17 cellular contexts compared by ENCODE assay signal in the genomic region with DNA sequence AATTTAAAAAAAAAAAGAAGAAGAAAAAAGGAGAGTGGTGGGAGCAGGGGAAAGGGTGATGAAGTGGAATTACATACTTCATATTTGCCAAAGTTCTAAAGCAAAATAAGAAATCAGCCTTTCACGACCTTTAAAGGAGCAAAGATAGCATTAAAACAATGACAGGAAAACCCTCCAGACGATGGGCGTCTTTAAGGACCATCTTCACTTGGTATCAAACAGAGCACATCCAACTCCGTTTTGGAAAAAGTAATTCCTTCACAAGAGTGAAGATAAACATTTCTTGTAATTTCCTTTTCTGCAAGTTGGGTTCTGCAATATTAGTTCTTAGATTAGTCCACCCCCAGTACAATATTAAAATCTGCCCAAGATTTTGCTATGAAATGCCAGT. TPM values are rescaled to one million over a fixed set of nuclear protein-coding genes. Genes with fewer than 3 reads are reported as not detected.
DNase-seq lines count a peak whose midpoint lies in the region; ATAC-seq and TF ChIP-seq lines count a peak whose summit lies in the region.
"Had no signal": no experiment of that assay in that cellular context is flagged by ENCODE, and none has a peak within 500 bp of the region (broad histone marks: within the 10 kb centered on the region; RNA-seq: fewer than 3 reads in every experiment).

No MANE protein-coding gene starts in this region.

- peaks cover 0 to 10% (median 0%) of the 10 kb centered on the region in 4 donors for H3K4me1 ChIP-seq in stomach
- no peaks in the 10 kb centered on the region for H3K4me1 ChIP-seq in Karpas-422 (ENCODE audit: low read length)
- H3K4me1 ChIP-seq: A549, thyroid gland had no signal

- H3K27me3 Mint-ChIP-seq in activated CD8-positive, alpha-beta memory T cell treated with anti-CD3 and anti-CD28 coated beads, Interleukin-2, amount 10 ng/mL, durations not matched to agents 7 days and 5 days: peaks cover 26% of the 10 kb centered on the region
- H3K27me3 Mint-ChIP-seq in activated CD8-positive, alpha-beta T cell treated with anti-CD3 and anti-CD28 coated beads for 36 hours: peaks cover 24% of the 10 kb centered on the region

- no peak overlapping the region for H3K4me2 ChIP-seq in Karpas-422 (ENCODE audit: low read depth, low read length, poor library complexity, severe bottlenecking)
- H3K4me2 ChIP-seq: A549 had no signal

- TF ChIP-seq CTCF in activated CD8-positive, alpha-beta T cell treated with anti-CD3 and anti-CD28 coated beads for 36 hours (IDR thresholded peaks at IDR 0.05): no peak
- TF ChIP-seq CTCF in stomach (IDR thresholded peaks at IDR 0.05): no peak

- WGBS in stomach, 5 donors: 58 to 71% (median 69%) methylated on average over 4 of the region's 4 CpGs

- H2AFZ ChIP-seq in Karpas-422 (ENCODE audit: low read length): no peak overlapping the region

- H3K9me3 ChIP-seq in stomach (no peaks in the 10 kb centered on the region), Karpas-422 (ENCODE audit: low read length) (no peaks in the 10 kb centered on the region)
- H3K9me3 ChIP-seq: A549, gastrocnemius medialis, thyroid gland had no signal

- no peaks in the 10 kb centered on the region for H3K9me3 Mint-ChIP-seq in activated CD8-positive, alpha-beta memory T cell treated with anti-CD3 and anti-CD28 coated beads, Interleukin-2, amount 10 ng/mL, durations not matched to agents 7 days and 5 days (ENCODE audit: low read depth)
- H3K9me3 Mint-ChIP-seq in activated CD8-positive, alpha-beta T cell treated with anti-CD3 and anti-CD28 coated beads for 36 hours: no peaks in the 10 kb centered on the region
- H3K9me3 Mint-ChIP-seq: WTC11 had no signal

- peaks cover 14% of the 10 kb centered on the region for H3K4me1 Mint-ChIP-seq in activated CD8-positive, alpha-beta memory T cell treated with anti-CD3 and anti-CD28 coated beads, Interleukin-2, amount 10 ng/mL, durations not matched to agents 7 days and 5 days
- peaks cover 15% of the 10 kb centered on the region for H3K4me1 Mint-ChIP-seq in activated CD8-positive, alpha-beta T cell treated with anti-CD3 and anti-CD28 coated beads for 36 hours (ENCODE audit: low read depth)
- H3K4me1 Mint-ChIP-seq: WTC11 had no signal

- no peaks in the 10 kb centered on the region for H3K36me3 ChIP-seq in stomach
- H3K36me3 ChIP-seq in Karpas-422 (ENCODE audit: insufficient read depth, low read length): no peaks in the 10 kb centered on the region
- H3K36me3 ChIP-seq: gastrocnemius medialis, thyroid gland had no signal

- DNase-seq in activated CD8-positive, alpha-beta memory T cell treated with anti-CD3 and anti-CD28 coated beads, Interleukin-2, amount 10 ng/mL, durations not matched to agents 7 days and 5 days: no peak
- DNase-seq in activated CD8-positive, alpha-beta memory T cell treated with anti-CD3 and anti-CD28 coated beads, Interleukin-2, amount 50 U/mL, for 4 hours: no peak
- no peak for DNase-seq in activated CD8-positive, alpha-beta T cell treated with anti-CD3 and anti-CD28 coated beads for 36 hours
- DNase-seq in stomach: no peak
- DNase-seq in Karpas-422: no peak
- no peak for DNase-seq in EL
- no peak for DNase-seq in NCI-H1694 treated with DMSO at 0.1 percent for 48 hours (lab: John Stamatoyannopoulos, UW)
- DNase-seq: activated naive CD4-positive, alpha-beta T cell treated with anti-CD3 and anti-CD28 coated beads, Interleukin-2, amount 50 U/mL, for 16 hours; DMS79; gastrocnemius medialis; NCI-H1694; NCI-H82; SIG-M5; thyroid gland had no signal

- H3K79me2 ChIP-seq in Karpas-422 (ENCODE audit: low read length): no peaks in the 10 kb centered on the region

- peak overlapping the region; percentile 47 for H3K4me3 Mint-ChIP-seq in activated CD8-positive, alpha-beta memory T cell treated with anti-CD3 and anti-CD28 coated beads, Interleukin-2, amount 10 ng/mL, durations not matched to agents 7 days and 5 days
- peak overlapping the region; percentile 67 for H3K4me3 Mint-ChIP-seq in activated CD8-positive, alpha-beta T cell treated with anti-CD3 and anti-CD28 coated beads for 36 hours
- H3K4me3 Mint-ChIP-seq: WTC11 had no signal

- intact Hi-C loops in activated CD8-positive, alpha-beta T cell treated with anti-CD3 and anti-CD28 coated beads for 36 hours (cut with micrococcal nuclease): no loop called here
- intact Hi-C loops in stomach (cut with DNase I; ENCODE audit: low total_unique reads): no loop called here

- ATAC-seq in activated CD8-positive, alpha-beta memory T cell treated with anti-CD3 and anti-CD28 coated beads, Interleukin-2, amount 10 ng/mL, durations not matched to agents 7 days and 5 days: no peak
- no peak for ATAC-seq in activated CD8-positive, alpha-beta T cell treated with anti-CD3 and anti-CD28 coated beads for 36 hours
- ATAC-seq: A549, gastrocnemius medialis, WTC11 had no signal

- H3K9ac ChIP-seq in Karpas-422 (ENCODE audit: low read length): no peak overlapping the region

- CTCF ChIA-PET in activated CD8-positive, alpha-beta memory T cell treated with anti-CD3 and anti-CD28 coated beads, Interleukin-2, amount 10 ng/mL, durations not matched to agents 7 days and 5 days (lab: Charles Lee): no interaction called here
- CTCF ChIA-PET in activated CD8-positive, alpha-beta T cell treated with anti-CD3 and anti-CD28 coated beads for 36 hours (lab: Charles Lee): no interaction called here

- TF ChIP-seq POLR2A in stomach (IDR thresholded peaks at IDR 0.05): no peak

- H3K27ac ChIP-seq in layer of hippocampus (ENCODE audit: low read depth, low read length) (peak overlapping the region; percentile 30), stomach (peak overlapping the region in 3 of 5 donors; percentile 2 to 69 (median 40)), Karpas-422 (ENCODE audit: low read length) (no peak overlapping the region)
- H3K27ac ChIP-seq: A549, gastrocnemius medialis had no signal

- no peak for TF ChIP-seq EP300 in stomach (IDR thresholded peaks at IDR 0.05)

- POLR2A ChIA-PET in activated CD8-positive, alpha-beta T cell treated with anti-CD3 and anti-CD28 coated beads for 36 hours (lab: Charles Lee): no interaction called here

- H3K36me3 Mint-ChIP-seq in activated CD8-positive, alpha-beta memory T cell treated with anti-CD3 and anti-CD28 coated beads, Interleukin-2, amount 10 ng/mL, durations not matched to agents 7 days and 5 days: no peaks in the 10 kb centered on the region
- H3K36me3 Mint-ChIP-seq in activated CD8-positive, alpha-beta T cell treated with anti-CD3 and anti-CD28 coated beads for 36 hours (ENCODE audit: low read depth): no peaks in the 10 kb centered on the region

- no peaks in the 10 kb centered on the region for H3K9me2 ChIP-seq in Karpas-422 (replicated peaks; ENCODE audit: insufficient read depth, low read length)

- no peak overlapping the region for H3K27ac Mint-ChIP-seq in activated CD8-positive, alpha-beta memory T cell treated with anti-CD3 and anti-CD28 coated beads, Interleukin-2, amount 10 ng/mL, durations not matched to agents 7 days and 5 days
- no peak overlapping the region for H3K27ac Mint-ChIP-seq in activated CD8-positive, alpha-beta T cell treated with anti-CD3 and anti-CD28 coated beads for 36 hours
- H3K27ac Mint-ChIP-seq: WTC11 had no signal

- H3K4me3 ChIP-seq in stomach: peak overlapping the region in 2 of 4 donors; percentile 9 to 21
- no peak overlapping the region for H3K4me3 ChIP-seq in Karpas-422 (ENCODE audit: low read length)
- H3K4me3 ChIP-seq: A549, thyroid gland had no signal

- H3K27me3 ChIP-seq in layer of hippocampus (ENCODE audit: control insufficient read depth, insufficient read depth, low read length) (no peaks in the 10 kb centered on the region), stomach (no peaks in the 10 kb centered on the region), Karpas-422 (ENCODE audit: low read length) (no peaks in the 10 kb centered on the region)
- H3K27me3 ChIP-seq: gastrocnemius medialis, thyroid gland had no signal

- H4K20me1 ChIP-seq in Karpas-422 (ENCODE audit: insufficient read depth, low read depth, low read length): no peaks in the 10 kb centered on the region

RNA-seq across cellular contexts. Expression of a gene that starts 32.8 kb away (rescaled TPM):
- total RNA-seq in activated CD8-positive, alpha-beta memory T cell treated with anti-CD3 and anti-CD28 coated beads, Interleukin-2, amount 10 ng/mL, durations not matched to agents 7 days and 5 days: 10 to 100 TPM; 55.8 to 68.2 TPM
- 10 to 100 TPM; 11.7 to 11.8 TPM for total RNA-seq in activated CD8-positive, alpha-beta T cell treated with anti-CD3 and anti-CD28 coated beads for 36 hours
- 10 to 100 TPM in 4 of 5 donors, 1 to 10 TPM in 1; 5.3 to 35.6 (median 28.8) TPM for total RNA-seq in stomach
- polyA plus RNA-seq in stomach: 10 to 100 TPM in 1 of 3 donors, 1 to 10 TPM in 2; 5.2 to 17.7 (median 8.2) TPM
- not detected in 2 replicates for total RNA-seq in Karpas-422 (2014; rRNA removed; shearing (Covaris generic); ENCODE audit: low replicate concordance)
